ENCODE assay signal across 1 cellular context in the genomic region with DNA sequence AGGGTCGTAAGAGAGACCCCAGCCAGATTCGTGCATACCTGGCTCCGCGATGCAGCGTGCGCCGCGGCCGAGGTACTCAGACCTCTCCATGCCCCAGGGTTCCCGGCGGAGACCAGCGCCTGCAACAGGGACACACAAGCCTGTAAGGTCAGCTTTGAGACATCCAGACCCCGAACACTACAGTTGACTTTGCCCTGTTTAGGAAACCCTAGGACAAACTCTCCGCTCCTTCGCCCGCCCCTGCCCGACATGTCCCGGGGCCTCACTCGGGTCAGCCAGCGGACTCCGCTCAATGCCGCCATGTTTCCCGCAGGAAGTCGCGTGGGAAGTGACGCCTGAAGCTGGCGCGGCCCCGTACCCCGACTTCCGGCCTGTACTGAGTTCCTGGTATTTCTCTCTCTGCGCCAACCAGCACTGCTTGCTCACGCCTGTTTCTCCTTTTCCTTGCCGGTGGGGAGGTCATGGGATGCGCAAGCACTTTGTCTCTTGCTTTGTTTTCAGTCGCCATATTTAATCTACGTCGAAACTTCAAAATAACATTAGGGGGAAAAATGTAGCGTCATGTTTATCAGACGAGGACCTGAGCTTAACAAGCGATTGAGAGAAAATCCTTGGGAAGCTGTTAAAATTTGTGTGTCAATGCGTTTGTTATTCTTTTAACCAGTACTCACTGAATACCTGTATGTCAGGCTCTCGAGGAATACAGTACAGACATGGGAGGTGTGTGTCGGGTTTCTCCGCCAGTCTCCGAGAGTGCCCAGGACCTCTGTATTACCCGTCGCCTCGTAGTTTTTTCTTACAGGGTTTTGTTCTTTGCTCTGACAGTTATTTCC.
A peak's percentile ranks its signal among the peaks of the same experiment; 100 is the strongest.
TF ChIP-seq lines count a peak whose summit lies in the region.

A gene (minus strand): TSS at position 330 of the 833 bp plus-strand sequence. CDS start 28 bp downstream, at position 302.

TF ChIP-seq in K562, 482 proteins besides CTCF, POLR2A, EP300 and RAD21 (continued from another document and continues in another):
- TF ChIP-seq, protein P1, sequence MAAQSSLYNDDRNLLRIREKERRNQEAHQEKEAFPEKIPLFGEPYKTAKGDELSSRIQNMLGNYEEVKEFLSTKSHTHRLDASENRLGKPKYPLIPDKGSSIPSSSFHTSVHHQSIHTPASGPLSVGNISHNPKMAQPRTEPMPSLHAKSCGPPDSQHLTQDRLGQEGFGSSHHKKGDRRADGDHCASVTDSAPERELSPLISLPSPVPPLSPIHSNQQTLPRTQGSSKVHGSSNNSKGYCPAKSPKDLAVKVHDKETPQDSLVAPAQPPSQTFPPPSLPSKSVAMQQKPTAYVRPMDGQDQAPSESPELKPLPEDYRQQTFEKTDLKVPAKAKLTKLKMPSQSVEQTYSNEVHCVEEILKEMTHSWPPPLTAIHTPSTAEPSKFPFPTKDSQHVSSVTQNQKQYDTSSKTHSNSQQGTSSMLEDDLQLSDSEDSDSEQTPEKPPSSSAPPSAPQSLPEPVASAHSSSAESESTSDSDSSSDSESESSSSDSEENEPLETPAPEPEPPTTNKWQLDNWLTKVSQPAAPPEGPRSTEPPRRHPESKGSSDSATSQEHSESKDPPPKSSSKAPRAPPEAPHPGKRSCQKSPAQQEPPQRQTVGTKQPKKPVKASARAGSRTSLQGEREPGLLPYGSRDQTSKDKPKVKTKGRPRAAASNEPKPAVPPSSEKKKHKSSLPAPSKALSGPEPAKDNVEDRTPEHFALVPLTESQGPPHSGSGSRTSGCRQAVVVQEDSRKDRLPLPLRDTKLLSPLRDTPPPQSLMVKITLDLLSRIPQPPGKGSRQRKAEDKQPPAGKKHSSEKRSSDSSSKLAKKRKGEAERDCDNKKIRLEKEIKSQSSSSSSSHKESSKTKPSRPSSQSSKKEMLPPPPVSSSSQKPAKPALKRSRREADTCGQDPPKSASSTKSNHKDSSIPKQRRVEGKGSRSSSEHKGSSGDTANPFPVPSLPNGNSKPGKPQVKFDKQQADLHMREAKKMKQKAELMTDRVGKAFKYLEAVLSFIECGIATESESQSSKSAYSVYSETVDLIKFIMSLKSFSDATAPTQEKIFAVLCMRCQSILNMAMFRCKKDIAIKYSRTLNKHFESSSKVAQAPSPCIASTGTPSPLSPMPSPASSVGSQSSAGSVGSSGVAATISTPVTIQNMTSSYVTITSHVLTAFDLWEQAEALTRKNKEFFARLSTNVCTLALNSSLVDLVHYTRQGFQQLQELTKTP (IDR thresholded peaks at IDR 0.05; ENCODE audit: low read depth in 1 of 2, partially characterized antibody in 2 of 2), result peak in 1 of 2 experiments; percentile 62
- TF ChIP-seq, protein P2, sequence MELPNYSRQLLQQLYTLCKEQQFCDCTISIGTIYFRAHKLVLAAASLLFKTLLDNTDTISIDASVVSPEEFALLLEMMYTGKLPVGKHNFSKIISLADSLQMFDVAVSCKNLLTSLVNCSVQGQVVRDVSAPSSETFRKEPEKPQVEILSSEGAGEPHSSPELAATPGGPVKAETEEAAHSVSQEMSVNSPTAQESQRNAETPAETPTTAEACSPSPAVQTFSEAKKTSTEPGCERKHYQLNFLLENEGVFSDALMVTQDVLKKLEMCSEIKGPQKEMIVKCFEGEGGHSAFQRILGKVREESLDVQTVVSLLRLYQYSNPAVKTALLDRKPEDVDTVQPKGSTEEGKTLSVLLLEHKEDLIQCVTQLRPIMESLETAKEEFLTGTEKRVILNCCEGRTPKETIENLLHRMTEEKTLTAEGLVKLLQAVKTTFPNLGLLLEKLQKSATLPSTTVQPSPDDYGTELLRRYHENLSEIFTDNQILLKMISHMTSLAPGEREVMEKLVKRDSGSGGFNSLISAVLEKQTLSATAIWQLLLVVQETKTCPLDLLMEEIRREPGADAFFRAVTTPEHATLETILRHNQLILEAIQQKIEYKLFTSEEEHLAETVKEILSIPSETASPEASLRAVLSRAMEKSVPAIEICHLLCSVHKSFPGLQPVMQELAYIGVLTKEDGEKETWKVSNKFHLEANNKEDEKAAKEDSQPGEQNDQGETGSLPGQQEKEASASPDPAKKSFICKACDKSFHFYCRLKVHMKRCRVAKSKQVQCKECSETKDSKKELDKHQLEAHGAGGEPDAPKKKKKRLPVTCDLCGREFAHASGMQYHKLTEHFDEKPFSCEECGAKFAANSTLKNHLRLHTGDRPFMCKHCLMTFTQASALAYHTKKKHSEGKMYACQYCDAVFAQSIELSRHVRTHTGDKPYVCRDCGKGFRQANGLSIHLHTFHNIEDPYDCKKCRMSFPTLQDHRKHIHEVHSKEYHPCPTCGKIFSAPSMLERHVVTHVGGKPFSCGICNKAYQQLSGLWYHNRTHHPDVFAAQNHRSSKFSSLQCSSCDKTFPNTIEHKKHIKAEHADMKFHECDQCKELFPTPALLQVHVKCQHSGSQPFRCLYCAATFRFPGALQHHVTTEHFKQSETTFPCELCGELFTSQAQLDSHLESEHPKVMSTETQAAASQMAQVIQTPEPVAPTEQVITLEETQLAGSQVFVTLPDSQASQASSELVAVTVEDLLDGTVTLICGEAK (IDR thresholded peaks at IDR 0.05), result peak; percentile 98
- TF ChIP-seq, protein P2 (CRISPR knock-in tag; IDR thresholded peaks at IDR 0.05), result no peak
- TF ChIP-seq RBM15 (IDR thresholded peaks at IDR 0.05; ENCODE audit: insufficient read depth, low read length) (no peak), TEAD1 (CRISPR knock-in tag; IDR thresholded peaks at IDR 0.05) (peak in 1 of 2 experiments; percentile 93; a peak in 2 of 4 replicates), ZNF695 (CRISPR knock-in tag; IDR thresholded peaks at IDR 0.05) (no peak), TOE1 (IDR thresholded peaks at IDR 0.05; ENCODE audit: borderline replicate concordance) (0 out of 2 replicates have a peak, but pooled peaks have one; percentile 43), TOE1 (CRISPR knock-in tag; IDR thresholded peaks at IDR 0.05; ENCODE audit: borderline replicate concordance, low read depth) (no peak), HCFC1 (IDR thresholded peaks at IDR 0.05; ENCODE audit: low read depth, low read length) (peak; percentile 88), POLR2AphosphoS2 (IDR thresholded peaks at IDR 0.05; ENCODE audit: low read length) (no peak), KDM4B (IDR thresholded peaks at IDR 0.05; ENCODE audit: borderline replicate concordance in 2 of 2, low read depth in 1 of 2) (peak in 1 of 2 experiments; percentile 91; a peak in 2 of 4 replicates), ATF1 (CRISPR knock-in tag; IDR thresholded peaks at IDR 0.05) (peak; percentile 88), ATF1 (tag; IDR thresholded peaks at IDR 0.05) (peak; percentile 98), BDP1 (IDR thresholded peaks at IDR 0.05; ENCODE audit: insufficient read depth, insufficient read length) (no peak), ELF2 (CRISPR knock-in tag; IDR thresholded peaks at IDR 0.05) (peak; percentile 76), FOS (IDR thresholded peaks at IDR 0.05; ENCODE audit: extremely low read depth, insufficient read length) (no peak), ADNP (tag; IDR thresholded peaks at IDR 0.05) (no peak), TSC22D4 (tag; IDR thresholded peaks at IDR 0.05) (no peak), ZNF165 (CRISPR knock-in tag; IDR thresholded peaks at IDR 0.05; ENCODE audit: borderline replicate concordance) (no peak), TAF9B (IDR thresholded peaks at IDR 0.05; ENCODE audit: partially characterized antibody) (peak; percentile 78), ZNF197 (CRISPR knock-in tag; IDR thresholded peaks at IDR 0.05; ENCODE audit: low read depth) (no peak), MAFF (IDR thresholded peaks at IDR 0.05; ENCODE audit: low read length) (no peak), ZBTB7A (IDR thresholded peaks at IDR 0.05; ENCODE audit: borderline replicate concordance, control insufficient read depth, low read depth, low read length) (no peak), HDAC3 (IDR thresholded peaks at IDR 0.05; ENCODE audit: borderline replicate concordance, partially characterized antibody) (no peak), ARID2 (IDR thresholded peaks at IDR 0.05) (no peak)
- TF ChIP-seq, protein P3, sequence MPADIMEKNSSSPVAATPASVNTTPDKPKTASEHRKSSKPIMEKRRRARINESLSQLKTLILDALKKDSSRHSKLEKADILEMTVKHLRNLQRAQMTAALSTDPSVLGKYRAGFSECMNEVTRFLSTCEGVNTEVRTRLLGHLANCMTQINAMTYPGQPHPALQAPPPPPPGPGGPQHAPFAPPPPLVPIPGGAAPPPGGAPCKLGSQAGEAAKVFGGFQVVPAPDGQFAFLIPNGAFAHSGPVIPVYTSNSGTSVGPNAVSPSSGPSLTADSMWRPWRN (IDR thresholded peaks at IDR 0.05; ENCODE audit: low read depth), result no peak
- TF ChIP-seq, protein P4, sequence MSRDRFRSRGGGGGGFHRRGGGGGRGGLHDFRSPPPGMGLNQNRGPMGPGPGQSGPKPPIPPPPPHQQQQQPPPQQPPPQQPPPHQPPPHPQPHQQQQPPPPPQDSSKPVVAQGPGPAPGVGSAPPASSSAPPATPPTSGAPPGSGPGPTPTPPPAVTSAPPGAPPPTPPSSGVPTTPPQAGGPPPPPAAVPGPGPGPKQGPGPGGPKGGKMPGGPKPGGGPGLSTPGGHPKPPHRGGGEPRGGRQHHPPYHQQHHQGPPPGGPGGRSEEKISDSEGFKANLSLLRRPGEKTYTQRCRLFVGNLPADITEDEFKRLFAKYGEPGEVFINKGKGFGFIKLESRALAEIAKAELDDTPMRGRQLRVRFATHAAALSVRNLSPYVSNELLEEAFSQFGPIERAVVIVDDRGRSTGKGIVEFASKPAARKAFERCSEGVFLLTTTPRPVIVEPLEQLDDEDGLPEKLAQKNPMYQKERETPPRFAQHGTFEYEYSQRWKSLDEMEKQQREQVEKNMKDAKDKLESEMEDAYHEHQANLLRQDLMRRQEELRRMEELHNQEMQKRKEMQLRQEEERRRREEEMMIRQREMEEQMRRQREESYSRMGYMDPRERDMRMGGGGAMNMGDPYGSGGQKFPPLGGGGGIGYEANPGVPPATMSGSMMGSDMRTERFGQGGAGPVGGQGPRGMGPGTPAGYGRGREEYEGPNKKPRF (IDR thresholded peaks at IDR 0.05; ENCODE audit: low read depth, low read length), result no peak
- TF ChIP-seq, protein P5, sequence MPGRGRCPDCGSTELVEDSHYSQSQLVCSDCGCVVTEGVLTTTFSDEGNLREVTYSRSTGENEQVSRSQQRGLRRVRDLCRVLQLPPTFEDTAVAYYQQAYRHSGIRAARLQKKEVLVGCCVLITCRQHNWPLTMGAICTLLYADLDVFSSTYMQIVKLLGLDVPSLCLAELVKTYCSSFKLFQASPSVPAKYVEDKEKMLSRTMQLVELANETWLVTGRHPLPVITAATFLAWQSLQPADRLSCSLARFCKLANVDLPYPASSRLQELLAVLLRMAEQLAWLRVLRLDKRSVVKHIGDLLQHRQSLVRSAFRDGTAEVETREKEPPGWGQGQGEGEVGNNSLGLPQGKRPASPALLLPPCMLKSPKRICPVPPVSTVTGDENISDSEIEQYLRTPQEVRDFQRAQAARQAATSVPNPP (IDR thresholded peaks at IDR 0.05; ENCODE audit: borderline replicate concordance, insufficient read depth, insufficient read length), result no peak
- TF ChIP-seq, protein P6, sequence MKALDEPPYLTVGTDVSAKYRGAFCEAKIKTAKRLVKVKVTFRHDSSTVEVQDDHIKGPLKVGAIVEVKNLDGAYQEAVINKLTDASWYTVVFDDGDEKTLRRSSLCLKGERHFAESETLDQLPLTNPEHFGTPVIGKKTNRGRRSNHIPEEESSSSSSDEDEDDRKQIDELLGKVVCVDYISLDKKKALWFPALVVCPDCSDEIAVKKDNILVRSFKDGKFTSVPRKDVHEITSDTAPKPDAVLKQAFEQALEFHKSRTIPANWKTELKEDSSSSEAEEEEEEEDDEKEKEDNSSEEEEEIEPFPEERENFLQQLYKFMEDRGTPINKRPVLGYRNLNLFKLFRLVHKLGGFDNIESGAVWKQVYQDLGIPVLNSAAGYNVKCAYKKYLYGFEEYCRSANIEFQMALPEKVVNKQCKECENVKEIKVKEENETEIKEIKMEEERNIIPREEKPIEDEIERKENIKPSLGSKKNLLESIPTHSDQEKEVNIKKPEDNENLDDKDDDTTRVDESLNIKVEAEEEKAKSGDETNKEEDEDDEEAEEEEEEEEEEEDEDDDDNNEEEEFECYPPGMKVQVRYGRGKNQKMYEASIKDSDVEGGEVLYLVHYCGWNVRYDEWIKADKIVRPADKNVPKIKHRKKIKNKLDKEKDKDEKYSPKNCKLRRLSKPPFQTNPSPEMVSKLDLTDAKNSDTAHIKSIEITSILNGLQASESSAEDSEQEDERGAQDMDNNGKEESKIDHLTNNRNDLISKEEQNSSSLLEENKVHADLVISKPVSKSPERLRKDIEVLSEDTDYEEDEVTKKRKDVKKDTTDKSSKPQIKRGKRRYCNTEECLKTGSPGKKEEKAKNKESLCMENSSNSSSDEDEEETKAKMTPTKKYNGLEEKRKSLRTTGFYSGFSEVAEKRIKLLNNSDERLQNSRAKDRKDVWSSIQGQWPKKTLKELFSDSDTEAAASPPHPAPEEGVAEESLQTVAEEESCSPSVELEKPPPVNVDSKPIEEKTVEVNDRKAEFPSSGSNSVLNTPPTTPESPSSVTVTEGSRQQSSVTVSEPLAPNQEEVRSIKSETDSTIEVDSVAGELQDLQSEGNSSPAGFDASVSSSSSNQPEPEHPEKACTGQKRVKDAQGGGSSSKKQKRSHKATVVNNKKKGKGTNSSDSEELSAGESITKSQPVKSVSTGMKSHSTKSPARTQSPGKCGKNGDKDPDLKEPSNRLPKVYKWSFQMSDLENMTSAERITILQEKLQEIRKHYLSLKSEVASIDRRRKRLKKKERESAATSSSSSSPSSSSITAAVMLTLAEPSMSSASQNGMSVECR (CRISPR knock-in tag; IDR thresholded peaks at IDR 0.05), result peak; percentile 95
